In the genomic region with DNA sequence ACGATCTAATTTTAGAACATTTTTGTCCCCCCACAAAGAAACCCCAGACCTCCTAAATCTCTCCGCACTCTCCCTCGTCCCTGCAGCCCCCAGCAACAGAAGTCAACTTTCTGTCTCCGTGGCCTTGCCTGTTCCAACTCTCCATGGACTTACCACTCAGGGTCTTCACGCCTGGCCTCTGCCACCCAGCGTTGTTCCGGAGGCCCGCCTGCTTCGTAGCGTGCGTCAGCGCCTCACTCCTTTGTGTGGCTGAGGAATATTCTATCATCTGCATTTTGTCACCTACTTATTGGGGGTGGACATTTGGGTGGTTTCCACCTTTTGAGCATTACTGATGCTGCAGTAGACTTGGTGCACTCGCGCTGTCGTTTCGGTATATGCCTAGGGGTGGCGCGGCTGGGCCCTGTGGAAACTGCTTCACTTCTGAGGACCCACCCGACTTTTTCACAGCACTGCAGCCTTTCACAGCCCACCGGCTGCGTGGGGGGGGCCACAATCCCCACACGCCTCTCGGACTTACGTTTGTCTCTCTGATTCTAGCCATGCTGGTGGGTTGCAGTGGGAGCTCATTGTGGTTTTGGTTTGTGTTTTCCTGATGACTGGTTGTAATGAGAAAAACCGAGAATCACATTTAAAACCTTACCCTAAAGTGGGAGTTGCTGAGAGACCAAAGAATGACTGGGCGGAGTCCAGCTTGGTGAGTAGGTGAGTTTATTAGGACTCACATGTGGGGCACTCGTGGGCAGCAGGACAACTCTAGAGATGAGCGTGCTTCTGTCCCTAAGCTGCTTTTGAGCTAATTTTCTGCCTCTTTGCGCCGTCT, we compare ENCODE assay signal across 8 cellular contexts. TPM values are rescaled to one million over a fixed set of nuclear protein-coding genes. Genes with fewer than 3 reads are reported as not detected.
A peak's percentile ranks its signal among the peaks of the same experiment; 100 is the strongest.
DNase-seq lines count a peak whose midpoint lies in the region; ATAC-seq and TF ChIP-seq lines count a peak whose summit lies in the region.

No MANE protein-coding gene starts in this region.

- no peak for TF ChIP-seq POLR2A in esophagus muscularis mucosa (IDR thresholded peaks at IDR 0.05; ENCODE audit: low read depth)

- peak overlapping the region; percentile 74 for H3K4me3 Mint-ChIP-seq in type B pancreatic cell

- H3K27ac ChIP-seq in esophagus muscularis mucosa (replicated peaks in 1 of 4) = no peak overlapping the region

- peaks cover 0 to 26% (median 2%) of the 10 kb centered on the region in 4 donors for H3K27me3 ChIP-seq in esophagus muscularis mucosa

- no peaks in the 10 kb centered on the region for H3K36me3 Mint-ChIP-seq in type B pancreatic cell

- peaks cover 4% of the 10 kb centered on the region for H3K27me3 Mint-ChIP-seq in type B pancreatic cell

- no peak overlapping the region for H3K4me3 ChIP-seq in esophagus muscularis mucosa

- peak in 2 of 3 donors; percentile 37 to 52 for DNase-seq in stimulated activated CD4-positive, alpha-beta T cell treated with anti-CD3 and anti-CD28 coated beads, Interleukin-12 subunit alpha, Interleukin-12 subunit beta, amount 100 ng/mL, for 48 hours (ENCODE audit: low read depth in 2 of 3, low spot score in 1 of 3)
- DNase-seq in stimulated activated CD4-positive, alpha-beta T cell treated with anti-CD3 and anti-CD28 coated beads, Interleukin-12 subunit alpha, Interleukin-12 subunit beta, amount 100 ng/mL, for 4 hours = no peak
- peak; percentile 57 for DNase-seq in central memory CD4-positive, alpha-beta T cell
- DNase-seq in type B pancreatic cell (ENCODE audit: extremely low spot score, unreplicated experiment) (no peak), esophagus muscularis mucosa (ENCODE audit: extremely low spot score) (no peak), islet precursor cell (no peak), T1000 (lab: John Stamatoyannopoulos, UW) (no peak)

- H3K4me1 Mint-ChIP-seq in type B pancreatic cell (ENCODE audit: unreplicated experiment) = peaks cover 19% of the 10 kb centered on the region

- H3K4me1 ChIP-seq in esophagus muscularis mucosa = peaks cover 11 to 20% (median 19%) of the 10 kb centered on the region in 4 donors

- H3K9me3 ChIP-seq in esophagus muscularis mucosa = no peaks in the 10 kb centered on the region

- H3K36me3 ChIP-seq in esophagus muscularis mucosa = peaks cover 0 to 7% (median 3%) of the 10 kb centered on the region in 4 donors

- no peaks in the 10 kb centered on the region for H3K9me3 Mint-ChIP-seq in type B pancreatic cell

- peak overlapping the region; percentile 96 for H3K27ac Mint-ChIP-seq in type B pancreatic cell

- intact Hi-C loops in esophagus muscularis mucosa (cut with DNase I) = no loop called here

- ATAC-seq in HG03571 (IDR thresholded peaks at IDR 0.05; ENCODE audit: unreplicated experiment) = peak; percentile 39

- 92% methylated on average over 30 of the region's 30 CpGs for WGBS in esophagus muscularis mucosa

- no peak for TF ChIP-seq EP300 in esophagus muscularis mucosa (IDR thresholded peaks at IDR 0.05)

- TF ChIP-seq CTCF in type B pancreatic cell (conservative IDR thresholded peaks at IDR 0.05) = no peak
- TF ChIP-seq CTCF in esophagus muscularis mucosa (IDR thresholded peaks at IDR 0.05) = no peak

RNA-seq across cellular contexts. Expression of a gene that starts 1.4 kb away (rescaled TPM):
- total RNA-seq in type B pancreatic cell (ENCODE audit: low replicate concordance) = 9.9 and 25.0 TPM in 2 replicates
- 1 to 10 TPM; 4.6 to 7.2 (median 6.6) TPM for total RNA-seq in esophagus muscularis mucosa

RNA-seq across cellular contexts. Expression of a gene that starts 11.6 kb away (rescaled TPM):
- total RNA-seq in type B pancreatic cell (ENCODE audit: low replicate concordance) (39.3 and 39.7 TPM in 2 replicates), esophagus muscularis mucosa (10 to 100 TPM; 27.0 to 46.4 (median 41.5) TPM)

RNA-seq across cellular contexts. Expression of a gene that starts 25.3 kb away (rescaled TPM):
- 103 and 126 TPM in 2 replicates for total RNA-seq in type B pancreatic cell (ENCODE audit: low replicate concordance)
- total RNA-seq in esophagus muscularis mucosa = 10 to 100 TPM; 21.6 to 44.9 (median 38.9) TPM

Comparison
In these comparisons a context has a peak if more than half of its experiments do, and no peak if none do; other contexts are left out.
1. DNase-seq: peak in stimulated activated CD4-positive, alpha-beta T cell treated with anti-CD3 and anti-CD28 coated beads, Interleukin-12 subunit alpha, Interleukin-12 subunit beta, amount 100 ng/mL, for 48 hours (2 of 3) and central memory CD4-positive, alpha-beta T cell (single experiment); none in stimulated activated CD4-positive, alpha-beta T cell treated with anti-CD3 and anti-CD28 coated beads, Interleukin-12 subunit alpha, Interleukin-12 subunit beta, amount 100 ng/mL, for 4 hours (single experiment), type B pancreatic cell (single experiment), esophagus muscularis mucosa (single experiment), islet precursor cell (single experiment) and T1000 (single experiment).